In genomic region chr1:113283914-113284313, GRCh38 we compare ENCODE assay signal across 18 cellular contexts.
"Had no signal": no experiment of that assay in that cellular context is flagged by ENCODE, and none has a peak within 500 bp of the region (broad histone marks: within the 10 kb centered on the region; RNA-seq: fewer than 3 reads in every experiment).

No MANE protein-coding gene starts in this region.

- H3K36me3 ChIP-seq: stomach, vagina had no signal

- H3K4me1 Mint-ChIP-seq: activated naive CD4-positive, alpha-beta T cell treated with anti-CD3 and anti-CD28 coated beads, Interleukin-2, amount 10 ng/mL, durations not matched to agents 7 days and 5 days; central memory CD8-positive, alpha-beta T cell; naive B cell; T-helper 17 cell had no signal

- H3K4me1 ChIP-seq: psoas muscle, vagina had no signal

- H3K9me3 ChIP-seq: psoas muscle, stomach, vagina had no signal

- ATAC-seq: effector memory CD8-positive, alpha-beta T cell; T-helper 17 cell had no signal

- H3K36me3 Mint-ChIP-seq: activated naive CD4-positive, alpha-beta T cell treated with anti-CD3 and anti-CD28 coated beads, Interleukin-2, amount 10 ng/mL, durations not matched to agents 7 days and 5 days; brain; naive B cell had no signal

- H3K4me3 ChIP-seq: lung, psoas muscle, stomach, vagina had no signal

- H3K9me3 Mint-ChIP-seq: activated naive CD4-positive, alpha-beta T cell treated with anti-CD3 and anti-CD28 coated beads, Interleukin-2, amount 10 ng/mL, durations not matched to agents 7 days and 5 days; activated T-helper 2 cell treated with anti-CD3 and anti-CD28 coated beads, Interferon-gamma antibody, Interleukin-2, Interleukin-4, amounts not matched to agents 10 μg/mL and 5 μg/mL and 100 μg/mL, durations not matched to agents 14 hours and 24 hours and 36 hours; brain; central memory CD8-positive, alpha-beta T cell; effector memory CD8-positive, alpha-beta T cell; naive B cell had no signal

- DNase-seq: activated CD4-positive, alpha-beta T cell treated with anti-CD3 and anti-CD28 coated beads, Interleukin-2, amount 50 U/mL, for 1 hour; activated CD4-positive, CD25-positive, alpha-beta regulatory T cell; activated naive CD4-positive, alpha-beta T cell treated with anti-CD3 and anti-CD28 coated beads, Interleukin-2, amount 10 ng/mL, durations not matched to agents 7 days and 5 days; activated T-cell treated with anti-CD3 and anti-CD28 coated beads for 4 hours; effector memory CD8-positive, alpha-beta T cell; erythroblast; naive B cell; psoas muscle; stimulated activated CD4-positive, alpha-beta T cell treated with anti-CD3 and anti-CD28 coated beads, Interleukin-4, amount 100 ng/mL, for 4 hours; stomach; T-helper 17 cell had no signal

- H3K4me3 Mint-ChIP-seq: activated naive CD4-positive, alpha-beta T cell treated with anti-CD3 and anti-CD28 coated beads, Interleukin-2, amount 10 ng/mL, durations not matched to agents 7 days and 5 days; brain; central memory CD8-positive, alpha-beta T cell; effector memory CD8-positive, alpha-beta T cell; naive B cell; T-helper 17 cell had no signal

- FAIRE-seq: keratinocyte, TTC549 had no signal

- H3K27me3 ChIP-seq: stomach, vagina had no signal

- H3K27ac Mint-ChIP-seq: activated naive CD4-positive, alpha-beta T cell treated with anti-CD3 and anti-CD28 coated beads, Interleukin-2, amount 10 ng/mL, durations not matched to agents 7 days and 5 days; activated T-helper 2 cell treated with anti-CD3 and anti-CD28 coated beads, Interferon-gamma antibody, Interleukin-2, Interleukin-4, amounts not matched to agents 10 μg/mL and 5 μg/mL and 100 μg/mL, durations not matched to agents 14 hours and 24 hours and 36 hours; effector memory CD8-positive, alpha-beta T cell; naive B cell; T-helper 17 cell had no signal

- H3K27ac ChIP-seq: psoas muscle, stomach, vagina had no signal
